In the genomic region with DNA sequence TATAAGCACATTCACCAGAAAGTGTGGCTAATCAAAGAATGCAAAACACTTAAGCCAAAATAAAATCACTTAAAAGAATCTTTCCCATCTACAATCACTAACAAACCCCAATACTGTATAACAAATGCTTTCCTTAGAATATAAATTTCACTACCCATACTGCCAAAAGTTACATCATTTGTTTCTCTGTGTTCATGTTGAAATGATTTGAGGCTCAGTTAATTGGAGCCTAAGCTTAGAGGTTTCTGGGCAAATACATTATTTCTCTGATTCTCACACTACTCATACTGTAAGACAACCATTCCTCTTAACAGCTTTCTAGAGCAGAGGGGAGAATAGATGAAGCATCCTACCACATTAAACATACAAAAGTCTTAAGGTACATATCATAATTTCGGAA, we compare ENCODE assay signal across 1 cellular context.
TF ChIP-seq lines count a peak whose summit lies in the region.

No MANE protein-coding gene starts in this region.

TF ChIP-seq in SK-N-SH treated with all-trans-retinoic acid at 6 μM for 48 hours, 23 proteins besides CTCF, POLR2A, EP300 and RAD21 (continued from another document):
- TF ChIP-seq, protein P1, sequence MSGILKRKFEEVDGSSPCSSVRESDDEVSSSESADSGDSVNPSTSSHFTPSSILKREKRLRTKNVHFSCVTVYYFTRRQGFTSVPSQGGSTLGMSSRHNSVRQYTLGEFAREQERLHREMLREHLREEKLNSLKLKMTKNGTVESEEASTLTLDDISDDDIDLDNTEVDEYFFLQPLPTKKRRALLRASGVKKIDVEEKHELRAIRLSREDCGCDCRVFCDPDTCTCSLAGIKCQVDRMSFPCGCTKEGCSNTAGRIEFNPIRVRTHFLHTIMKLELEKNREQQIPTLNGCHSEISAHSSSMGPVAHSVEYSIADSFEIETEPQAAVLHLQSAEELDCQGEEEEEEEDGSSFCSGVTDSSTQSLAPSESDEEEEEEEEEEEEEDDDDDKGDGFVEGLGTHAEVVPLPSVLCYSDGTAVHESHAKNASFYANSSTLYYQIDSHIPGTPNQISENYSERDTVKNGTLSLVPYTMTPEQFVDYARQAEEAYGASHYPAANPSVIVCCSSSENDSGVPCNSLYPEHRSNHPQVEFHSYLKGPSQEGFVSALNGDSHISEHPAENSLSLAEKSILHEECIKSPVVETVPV (CRISPR knock-in tag; IDR thresholded peaks at IDR 0.05): no peak
- no peak for TF ChIP-seq TCF4 (CRISPR knock-in tag; IDR thresholded peaks at IDR 0.05; ENCODE audit: borderline replicate concordance)
